Comparison of ENCODE assay signal across 12 cellular contexts in genomic region chr16:920722-921121, GRCh38. TPM values are rescaled to one million over a fixed set of nuclear protein-coding genes. Genes with fewer than 3 reads are reported as not detected.
DNase-seq lines count a peak whose midpoint lies in the region; TF ChIP-seq lines count a peak whose summit lies in the region.
"Had no signal": no experiment of that assay in that cellular context is flagged by ENCODE, and none has a peak within 500 bp of the region (broad histone marks: within the 10 kb centered on the region; RNA-seq: fewer than 3 reads in every experiment).

No MANE protein-coding gene starts in this region.

- TF ChIP-seq POLR2A in transverse colon (IDR thresholded peaks at IDR 0.05): no peak

- no peak for TF ChIP-seq EP300 in transverse colon (IDR thresholded peaks at IDR 0.05; ENCODE audit: low read depth)

- H3K36me3 ChIP-seq in transverse colon (no peaks in the 10 kb centered on the region), WERI-Rb-1 (no peaks in the 10 kb centered on the region)

- TF ChIP-seq CTCF in transverse colon (IDR thresholded peaks at IDR 0.05) (no peak), WERI-Rb-1 (IDR thresholded peaks at IDR 0.05; ENCODE audit: low read depth, low read length) (no peak)

- intact Hi-C loops in transverse colon (cut with DNase I; ENCODE audit: low total_unique reads): no loop called here

- H3K27ac ChIP-seq in transverse colon (peak overlapping the region; percentile 28 to 72 (median 38)), WERI-Rb-1 (no peak overlapping the region)
- H3K27ac ChIP-seq: KMS-11 had no signal

- H3K27me3 ChIP-seq in transverse colon: no peaks in the 10 kb centered on the region
- H3K27me3 ChIP-seq in WERI-Rb-1 (ENCODE audit: insufficient read depth, low read depth, severe bottlenecking): no peaks in the 10 kb centered on the region

- in situ Hi-C loops in transverse colon (cut with MboI; ENCODE audit: low pct_ligation_motif_present in 1 of 4, low pct_unique_long_range_greater_than_20kb in 1 of 4, low sequenced_read_pairs in 3 of 4): no loop called here

- peaks cover 0 to 13% (median 2%) of the 10 kb centered on the region in 4 donors for H3K4me1 ChIP-seq in transverse colon

- DNase-seq in NAMALWA (ENCODE audit: low spot score): peak; percentile 23
- DNase-seq in fibroblast of gingiva (ENCODE audit: low read depth): peak; percentile 62
- DNase-seq in myocyte (ENCODE audit: low read depth): peak; percentile 55
- DNase-seq in transverse colon: no peak
- no peak for DNase-seq in NOMO-1 treated with DMSO at 0.1 percent for 48 hours (lab: John Stamatoyannopoulos, UW; ENCODE audit: unreplicated experiment)
- DNase-seq in stimulated activated CD4-positive, alpha-beta T cell treated with anti-CD3 and anti-CD28 coated beads, Interleukin-2, amount 100 ng/mL, for 24 hours: no peak
- no peak for DNase-seq in WERI-Rb-1
- DNase-seq: activated T-cell treated with anti-CD3 and anti-CD28 coated beads, Interleukin-2, amount 50 U/mL, for 24 hours; immature natural killer cell; small intestine; stimulated activated naive CD8-positive, alpha-beta T cell treated with anti-CD3 and anti-CD28 coated beads, Interleukin-15, Interleukin-2, amounts not matched to agents 100 U/mL and 50 U/mL, for 24 hours had no signal

- H3K9me3 ChIP-seq in transverse colon (no peaks in the 10 kb centered on the region), WERI-Rb-1 (ENCODE audit: severe bottlenecking) (peaks cover 7% of the 10 kb centered on the region)

- WGBS in transverse colon (ENCODE audit: low coverage in 1 of 2), 2 donors: 28 to 63% methylated on average over 5 to 18 of the region's 18 CpGs

- no peak overlapping the region for H3K4me3 ChIP-seq in transverse colon
- H3K4me3 ChIP-seq in WERI-Rb-1 (ENCODE audit: low read depth, low read length): no peak overlapping the region

RNA-seq across cellular contexts. Expression of gene LMF1, which starts 50.1 kb away (rescaled TPM):
- 67.9 and 74.3 TPM in 2 replicates for total RNA-seq in myocyte
- polyA plus RNA-seq in myocyte (2012): 39.2 TPM
- 10 to 100 TPM; 15.9 to 34.8 (median 19.6) TPM for total RNA-seq in transverse colon

Comparison
In these comparisons a context has a peak if more than half of its experiments do, and no peak if none do; other contexts are left out.
1. DNase-seq: peak in NAMALWA (single experiment), fibroblast of gingiva (single experiment) and myocyte (single experiment); none in transverse colon (single experiment), NOMO-1 treated with DMSO at 0.1 percent for 48 hours (single experiment), stimulated activated CD4-positive, alpha-beta T cell treated with anti-CD3 and anti-CD28 coated beads, Interleukin-2, amount 100 ng/mL, for 24 hours (0 of 2) and WERI-Rb-1 (single experiment).